1 cellular context compared by ENCODE assay signal in genomic region chr5:1800470-1801060, GRCh38.
A peak's percentile ranks its signal among the peaks of the same experiment; 100 is the strongest.
TF ChIP-seq lines count a peak whose summit lies in the region.

No MANE protein-coding gene starts in this region.

TF ChIP-seq in K562, 482 proteins besides CTCF, POLR2A, EP300 and RAD21 (continued from another document and continues in another):
- no peak for TF ChIP-seq GMEB1 (CRISPR knock-in tag; IDR thresholded peaks at IDR 0.05)
- TF ChIP-seq MCM7 (IDR thresholded peaks at IDR 0.05), result no peak
- TF ChIP-seq ZNF140 (CRISPR knock-in tag; IDR thresholded peaks at IDR 0.05), result no peak
- no peak for TF ChIP-seq CREBBP (IDR thresholded peaks at IDR 0.05; ENCODE audit: low read depth, low read length)
- no peak for TF ChIP-seq E2F6 (IDR thresholded peaks at IDR 0.05; ENCODE audit: borderline replicate concordance in 1 of 2, extremely low read depth in 1 of 2, insufficient read depth in 1 of 2, insufficient read length in 1 of 2, low read depth in 1 of 2, low read length in 1 of 2, poor library complexity in 1 of 2, severe bottlenecking in 1 of 2)
- no peak for TF ChIP-seq KLF6 (CRISPR knock-in tag; IDR thresholded peaks at IDR 0.05; ENCODE audit: borderline replicate concordance)
- TF ChIP-seq CHD1 (IDR thresholded peaks at IDR 0.05; ENCODE audit: low read length), result peak; percentile 21
- TF ChIP-seq MAX (CRISPR knock-in tag; IDR thresholded peaks at IDR 0.05), result peak; percentile 54; the same call in 1 of the 2 replicates
- no peak for TF ChIP-seq TBL1XR1 (IDR thresholded peaks at IDR 0.05; ENCODE audit: low read length in 2 of 2)
- TF ChIP-seq ZNF609 (CRISPR knock-in tag; IDR thresholded peaks at IDR 0.05; ENCODE audit: borderline replicate concordance), result no peak
- TF ChIP-seq ZNF354B (CRISPR knock-in tag; IDR thresholded peaks at IDR 0.05), result no peak
- TF ChIP-seq PPARD (CRISPR knock-in tag; IDR thresholded peaks at IDR 0.05), result no peak
- TF ChIP-seq XRCC4 (IDR thresholded peaks at IDR 0.05; ENCODE audit: extremely low read depth, insufficient read depth, insufficient read length), result no peak
- TF ChIP-seq SFPQ (IDR thresholded peaks at IDR 0.05; ENCODE audit: low read depth, low read length), result no peak
- TF ChIP-seq LCOR (CRISPR knock-in tag; IDR thresholded peaks at IDR 0.05), result no peak
- no peak for TF ChIP-seq NRF1 (conservative IDR thresholded peaks at IDR 0.05 in 1 of 2, IDR thresholded peaks at IDR 0.05 in 1 of 2)
- TF ChIP-seq CBFA2T2 (conservative IDR thresholded peaks at IDR 0.05), result peak; percentile 59; the same call in 1 of the 2 replicates
- peak; percentile 92 for TF ChIP-seq RAD51 (IDR thresholded peaks at IDR 0.05; ENCODE audit: borderline replicate concordance, low read depth)
- no peak for TF ChIP-seq RFX7 (CRISPR knock-in tag; IDR thresholded peaks at IDR 0.05)
- no peak for TF ChIP-seq RUNX1 (IDR thresholded peaks at IDR 0.05; ENCODE audit: low read depth)
- no peak for TF ChIP-seq KHSRP (IDR thresholded peaks at IDR 0.05)
- no peak for TF ChIP-seq ZNF583 (CRISPR knock-in tag; IDR thresholded peaks at IDR 0.05)
- TF ChIP-seq ZNF518B (CRISPR knock-in tag; IDR thresholded peaks at IDR 0.05), result no peak
- no peak for TF ChIP-seq EWSR1 (IDR thresholded peaks at IDR 0.05; ENCODE audit: borderline replicate concordance, low read depth, partially characterized antibody)
- no peak for TF ChIP-seq PRPF4 (IDR thresholded peaks at IDR 0.05; ENCODE audit: insufficient read depth, low read depth, low read length, poor library complexity, severe bottlenecking)
- TF ChIP-seq ZFP36 (IDR thresholded peaks at IDR 0.05; ENCODE audit: low read depth, low read length, partially characterized antibody), result no peak
- TF ChIP-seq ZNF639 (CRISPR knock-in tag; conservative IDR thresholded peaks at IDR 0.05 in 1 of 2, IDR thresholded peaks at IDR 0.05 in 1 of 2), result no peak
- 0 out of 4 replicates have a peak, but pooled peaks of 1 of the 2 experiments have one; percentile 3 for TF ChIP-seq SIN3A (IDR thresholded peaks at IDR 0.05; ENCODE audit: borderline replicate concordance in 2 of 2, control insufficient read depth in 1 of 2, low read depth in 2 of 2, low read length in 2 of 2)
- TF ChIP-seq ZBTB43 (CRISPR knock-in tag; IDR thresholded peaks at IDR 0.05), result no peak
- TF ChIP-seq CCNT2 (IDR thresholded peaks at IDR 0.05; ENCODE audit: borderline replicate concordance, extremely low read depth, insufficient read length, low read depth, low read length), result no peak
- no peak for TF ChIP-seq TCFL5 (CRISPR knock-in tag; conservative IDR thresholded peaks at IDR 0.05)
- TF ChIP-seq DACH1 (IDR thresholded peaks at IDR 0.05; ENCODE audit: partially characterized antibody), result no peak
- TF ChIP-seq ZNF133 (CRISPR knock-in tag; IDR thresholded peaks at IDR 0.05), result no peak
- TF ChIP-seq CBX5 (IDR thresholded peaks at IDR 0.05; ENCODE audit: borderline replicate concordance, low read depth), result no peak
- no peak for TF ChIP-seq CGGBP1 (CRISPR knock-in tag; IDR thresholded peaks at IDR 0.05)
- TF ChIP-seq BHLHE40 (IDR thresholded peaks at IDR 0.05; ENCODE audit: low read length), result no peak
- no peak for TF ChIP-seq E2F4 (CRISPR knock-in tag; IDR thresholded peaks at IDR 0.05; ENCODE audit: low read depth)
- no peak for TF ChIP-seq E2F8 (IDR thresholded peaks at IDR 0.05; ENCODE audit: low read depth, partially characterized antibody)
